8 cellular contexts compared by ENCODE assay signal in the genomic region with DNA sequence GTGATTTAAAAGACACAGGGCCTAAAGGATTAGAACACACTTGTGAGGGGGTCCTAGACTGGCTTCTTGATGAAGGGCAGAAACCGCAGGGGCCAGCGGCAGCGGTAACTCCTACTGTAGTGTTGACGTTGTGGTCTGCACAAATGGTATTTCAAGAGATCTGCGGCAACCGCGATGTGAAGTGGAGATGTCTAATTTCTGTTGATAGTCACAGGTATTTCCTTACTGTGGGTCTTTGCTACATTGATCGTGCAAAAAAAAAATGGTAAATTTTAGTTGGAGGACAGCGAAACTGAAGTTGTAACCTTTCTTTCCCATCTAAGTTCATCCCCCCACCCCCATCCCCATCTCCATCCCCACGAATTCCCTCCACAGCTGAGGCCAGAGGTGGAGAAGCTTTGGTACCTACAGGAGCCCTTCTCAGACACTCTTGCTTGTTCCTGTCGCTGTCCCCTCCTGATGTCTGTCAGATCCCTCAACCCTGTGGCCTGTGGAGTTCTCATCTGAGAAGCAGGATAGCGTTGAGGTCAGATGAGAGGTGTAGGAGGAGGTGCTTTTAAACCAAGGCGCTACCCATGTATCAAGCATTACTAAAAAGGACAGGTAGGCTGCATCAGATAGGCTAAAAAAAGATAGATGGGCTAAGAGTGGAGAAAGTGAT. TPM values are rescaled to one million over a fixed set of nuclear protein-coding genes. Genes with fewer than 3 reads are reported as not detected.
A peak's percentile ranks its signal among the peaks of the same experiment; 100 is the strongest.
DNase-seq lines count a peak whose midpoint lies in the region; ATAC-seq and TF ChIP-seq lines count a peak whose summit lies in the region.

No MANE protein-coding gene starts in this region.

- CTCF ChIA-PET in activated CD4-positive, alpha-beta T cell treated with anti-CD3 and anti-CD28 coated beads for 36 hours (lab: Charles Lee): interaction anchor here (1.3 to 1.7 kb wide), 3 partner anchors 15 to 146 kb away, joined by 3 to 4 read pairs (median 3); partner anchors contain the start of gene MAP10
- CTCF ChIA-PET in activated naive CD4-positive, alpha-beta T cell treated with anti-CD3 and anti-CD28 coated beads, Interleukin-2, amount 10 ng/mL, durations not matched to agents 7 days and 5 days (lab: Charles Lee): interaction anchor here (0.8 to 3.0 kb wide), 4 partner anchors 12 to 141 kb away, joined by 3 to 16 read pairs (median 6); no protein-coding TSS in a partner anchor

- H3K36me3 ChIP-seq in heart right ventricle (peaks cover 0 to 7% (median 3%) of the 10 kb centered on the region in 9 donors), psoas muscle (ENCODE audit: insufficient read depth in 1 of 2, low read depth in 1 of 2) (peaks cover 0 to 8% of the 10 kb centered on the region in 2 donors)

- H3K4me1 ChIP-seq in heart right ventricle (peaks cover 0 to 34% (median 20%) of the 10 kb centered on the region in 9 donors), psoas muscle (peaks cover 19% of the 10 kb centered on the region)

- H3K4me3 ChIP-seq in heart right ventricle: peak overlapping the region; percentile 77 to 98 (median 86)
- H3K4me3 ChIP-seq in psoas muscle: peak overlapping the region; percentile 94

- POLR2A ChIA-PET in activated CD4-positive, alpha-beta T cell treated with anti-CD3 and anti-CD28 coated beads for 36 hours (lab: Charles Lee): no interaction called here

- peak; percentile 36 for ATAC-seq in activated CD4-positive, alpha-beta T cell treated with anti-CD3 and anti-CD28 coated beads for 36 hours
- ATAC-seq in HG02642 (IDR thresholded peaks at IDR 0.05; ENCODE audit: poor library complexity, unreplicated experiment): peak; percentile 23
- peak; percentile 7 to 60 (median 38) for ATAC-seq in heart right ventricle
- peak; percentile 14 to 57 (median 40) for ATAC-seq in psoas muscle

- peaks cover 8% of the 10 kb centered on the region for H3K36me3 Mint-ChIP-seq in activated CD4-positive, alpha-beta T cell treated with anti-CD3 and anti-CD28 coated beads for 36 hours (ENCODE audit: low read depth)
- peaks cover 9% of the 10 kb centered on the region for H3K36me3 Mint-ChIP-seq in activated naive CD4-positive, alpha-beta T cell treated with anti-CD3 and anti-CD28 coated beads, Interleukin-2, amount 10 ng/mL, durations not matched to agents 7 days and 5 days

- peak overlapping the region; percentile 90 for H3K4me3 Mint-ChIP-seq in activated CD4-positive, alpha-beta T cell treated with anti-CD3 and anti-CD28 coated beads for 36 hours
- peak overlapping the region; percentile 96 for H3K4me3 Mint-ChIP-seq in activated naive CD4-positive, alpha-beta T cell treated with anti-CD3 and anti-CD28 coated beads, Interleukin-2, amount 10 ng/mL, durations not matched to agents 7 days and 5 days

- no peaks in the 10 kb centered on the region for H3K9me3 Mint-ChIP-seq in activated CD4-positive, alpha-beta T cell treated with anti-CD3 and anti-CD28 coated beads for 36 hours (ENCODE audit: low read depth)
- no peaks in the 10 kb centered on the region for H3K9me3 Mint-ChIP-seq in activated naive CD4-positive, alpha-beta T cell treated with anti-CD3 and anti-CD28 coated beads, Interleukin-2, amount 10 ng/mL, durations not matched to agents 7 days and 5 days

- peak; percentile 43 for DNase-seq in activated CD4-positive, alpha-beta T cell treated with anti-CD3 and anti-CD28 coated beads for 36 hours
- DNase-seq in activated CD4-positive, alpha-beta T cell treated with anti-CD3 and anti-CD28 coated beads for 1 hour: no peak
- DNase-seq in NCI-H510A (lab: John Stamatoyannopoulos, UW): peak; percentile 33
- peak; percentile 42 for DNase-seq in activated naive CD4-positive, alpha-beta T cell treated with anti-CD3 and anti-CD28 coated beads, Interleukin-2, amount 10 ng/mL, durations not matched to agents 7 days and 5 days
- DNase-seq in heart right ventricle: no peak
- DNase-seq in psoas muscle: no peak
- DNase-seq in NCI-H2081 treated with DMSO at 0.1 percent for 48 hours (lab: John Stamatoyannopoulos, UW): no peak

- TF ChIP-seq CTCF in heart right ventricle (IDR thresholded peaks at IDR 0.05) (no peak), psoas muscle (IDR thresholded peaks at IDR 0.05) (no peak)

- peak overlapping the region; percentile 95 for H3K27ac Mint-ChIP-seq in activated CD4-positive, alpha-beta T cell treated with anti-CD3 and anti-CD28 coated beads for 36 hours
- peak overlapping the region; percentile 90 for H3K27ac Mint-ChIP-seq in activated naive CD4-positive, alpha-beta T cell treated with anti-CD3 and anti-CD28 coated beads, Interleukin-2, amount 10 ng/mL, durations not matched to agents 7 days and 5 days

- no peaks in the 10 kb centered on the region for H3K27me3 ChIP-seq in heart right ventricle
- no peaks in the 10 kb centered on the region for H3K27me3 ChIP-seq in psoas muscle (ENCODE audit: insufficient read depth in 3 of 3, low read length in 2 of 3)

- peaks cover 35% of the 10 kb centered on the region for H3K4me1 Mint-ChIP-seq in activated CD4-positive, alpha-beta T cell treated with anti-CD3 and anti-CD28 coated beads for 36 hours
- H3K4me1 Mint-ChIP-seq in activated naive CD4-positive, alpha-beta T cell treated with anti-CD3 and anti-CD28 coated beads, Interleukin-2, amount 10 ng/mL, durations not matched to agents 7 days and 5 days: peaks cover 41% of the 10 kb centered on the region

- WGBS in heart right ventricle, 2 donors: 8 to 11% methylated on average over 13 of the region's 13 CpGs
- 6 to 13% (median 10%) methylated on average over 13 of the region's 13 CpGs for WGBS in psoas muscle, 3 donors

- H3K9me3 ChIP-seq in heart right ventricle: no peaks in the 10 kb centered on the region
- H3K9me3 ChIP-seq in psoas muscle: no peaks in the 10 kb centered on the region

- intact Hi-C loops in activated CD4-positive, alpha-beta T cell treated with anti-CD3 and anti-CD28 coated beads for 36 hours (cut with DNase I, micrococcal nuclease): loop anchor here (1.0 to 10.0 kb wide), 6 partner anchors 28 to 1424 kb away; partner anchors contain the start of genes SIPA1L2 (in 2 of the 2), COA6 (in 1 of the 2), MAP10 (in 1 of the 2) and MAP3K21 (in 1 of the 2)
- intact Hi-C loops in heart right ventricle (cut with DNase I): loop anchor here in 9 of 10 donors (5.0 to 10.0 kb wide), 5 partner anchors 44 to 319 kb away; partner anchors contain the start of genes SIPA1L2 (in 7 of the 9) and MAP10 (in 4 of the 9)
- intact Hi-C loops in psoas muscle (cut with DNase I): loop anchor here (5.0 to 10.0 kb wide), 3 partner anchors 144 to 316 kb away; partner anchors contain the start of genes MAP10 (in 1 of the 2) and SIPA1L2 (in 1 of the 2)

- peak overlapping the region; percentile 40 to 93 (median 89) for H3K27ac ChIP-seq in heart right ventricle
- peak overlapping the region; percentile 93 for H3K27ac ChIP-seq in psoas muscle

- no peaks in the 10 kb centered on the region for H3K27me3 Mint-ChIP-seq in activated CD4-positive, alpha-beta T cell treated with anti-CD3 and anti-CD28 coated beads for 36 hours
- H3K27me3 Mint-ChIP-seq in activated naive CD4-positive, alpha-beta T cell treated with anti-CD3 and anti-CD28 coated beads, Interleukin-2, amount 10 ng/mL, durations not matched to agents 7 days and 5 days: no peaks in the 10 kb centered on the region

RNA-seq across cellular contexts. Expression of gene NTPCR, which starts 0.6 kb away (rescaled TPM):
- 10 to 100 TPM; 37.4 to 51.9 TPM for total RNA-seq in activated CD4-positive, alpha-beta T cell treated with anti-CD3 and anti-CD28 coated beads for 36 hours
- total RNA-seq in heart right ventricle: 10 to 100 TPM; 53.5 to 78.8 (median 56.8) TPM
- polyA plus RNA-seq in heart right ventricle: 10 to 100 TPM; 51.2 to 88.4 TPM
- 10 to 100 TPM; 37.2 to 72.0 (median 62.2) TPM for total RNA-seq in psoas muscle
- 10 to 100 TPM; 34.8 to 75.1 (median 65.0) TPM for polyA plus RNA-seq in psoas muscle

Comparison
In these comparisons a context has a peak if more than half of its experiments do, and no peak if none do; other contexts are left out.
1. DNase-seq: peak in activated CD4-positive, alpha-beta T cell treated with anti-CD3 and anti-CD28 coated beads for 36 hours (single experiment), NCI-H510A (single experiment) and activated naive CD4-positive, alpha-beta T cell treated with anti-CD3 and anti-CD28 coated beads, Interleukin-2, amount 10 ng/mL, durations not matched to agents 7 days and 5 days (single experiment); none in activated CD4-positive, alpha-beta T cell treated with anti-CD3 and anti-CD28 coated beads for 1 hour (single experiment), heart right ventricle (0 of 2), psoas muscle (0 of 2) and NCI-H2081 treated with DMSO at 0.1 percent for 48 hours (single experiment).
2. Peak in every context shown above with its lines, with median percentiles within 50 percentile points of each other: ATAC-seq.